19 cellular contexts compared by ENCODE assay signal in the genomic region with DNA sequence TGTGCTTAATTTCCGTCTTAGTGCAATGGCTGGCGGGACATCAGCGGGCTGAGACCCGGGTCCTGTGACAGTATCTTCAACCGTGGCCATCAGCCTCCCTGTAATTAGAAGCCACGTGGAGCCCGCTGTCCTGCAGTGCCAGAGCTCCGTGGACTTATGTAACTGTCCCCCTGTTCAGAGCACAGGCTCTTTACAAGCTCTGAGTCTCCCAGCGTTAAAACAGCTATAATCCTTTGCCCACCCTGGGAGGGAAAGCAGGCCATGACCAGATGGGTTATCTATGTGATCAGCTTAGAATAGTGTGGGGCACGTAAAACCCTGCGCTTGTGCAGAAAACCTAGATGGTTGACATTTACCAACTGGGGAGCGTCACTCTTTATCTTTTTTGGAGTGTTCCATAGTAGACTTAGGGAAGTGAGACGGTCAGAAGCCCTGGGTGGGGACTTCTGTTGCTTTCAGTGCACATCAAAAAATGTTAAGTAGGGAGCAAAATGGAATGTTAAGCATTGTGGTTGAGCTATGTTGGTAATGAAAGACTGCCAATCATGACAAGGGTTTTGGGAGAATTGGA.
DNase-seq lines count a peak whose midpoint lies in the region; ATAC-seq and TF ChIP-seq lines count a peak whose summit lies in the region.
"Had no signal": no experiment of that assay in that cellular context is flagged by ENCODE, and none has a peak within 500 bp of the region (broad histone marks: within the 10 kb centered on the region; RNA-seq: fewer than 3 reads in every experiment).

No MANE protein-coding gene starts in this region.

- no peaks in the 10 kb centered on the region for H3K36me3 ChIP-seq in heart left ventricle
- H3K36me3 ChIP-seq: adrenal gland; BLaER1 treated with 17β-estradiol and CSF1 and Interleukin-3, amounts not matched to agents 10 nM and 100 nM; suprapubic skin had no signal

- TF ChIP-seq CTCF in heart left ventricle (IDR thresholded peaks at IDR 0.05) (no peak), retinal pigment epithelial cell (conservative IDR thresholded peaks at IDR 0.05; ENCODE audit: low read depth, low read length) (no peak)

- no peak overlapping the region for H3K27ac Mint-ChIP-seq in T-helper 17 cell
- H3K27ac Mint-ChIP-seq: activated T-helper 17 cell treated with anti-CD3 and anti-CD28 coated beads, Interleukin-2, amount 50 U/mL, for 72 hours had no signal

- intact Hi-C loops in heart left ventricle (cut with DNase I), result loop anchor here in 1 of 10 donors (5.0 kb wide), 1 partner anchor 105 kb away; a partner anchor contains a TSS

- H3K4me1 Mint-ChIP-seq in T-helper 17 cell, result no peaks in the 10 kb centered on the region
- H3K4me1 Mint-ChIP-seq: activated T-helper 17 cell treated with anti-CD3 and anti-CD28 coated beads, Interleukin-2, amount 50 U/mL, for 72 hours had no signal

- H3K27ac ChIP-seq in heart left ventricle, result peak overlapping the region in 11 of 12 donors; percentile 13 to 86 (median 63)
- H3K27ac ChIP-seq: adrenal gland; BLaER1 treated with 17β-estradiol and CSF1 and Interleukin-3, amounts not matched to agents 10 nM and 100 nM; suprapubic skin had no signal

- H3K4me3 ChIP-seq in heart left ventricle, result peak overlapping the region in 1 of 12 donors; percentile 6
- H3K4me3 ChIP-seq in retinal pigment epithelial cell (ENCODE audit: low read length), result no peak overlapping the region
- H3K4me3 ChIP-seq: adrenal gland; BLaER1 treated with 17β-estradiol and CSF1 and Interleukin-3, amounts not matched to agents 10 nM and 100 nM; skin epidermis; suprapubic skin had no signal

- H3K27me3 ChIP-seq in heart left ventricle, result no peaks in the 10 kb centered on the region
- H3K27me3 ChIP-seq: BLaER1 treated with 17β-estradiol and CSF1 and Interleukin-3, amounts not matched to agents 10 nM and 100 nM had no signal

- H3K4me3 Mint-ChIP-seq in T-helper 17 cell, result no peak overlapping the region
- H3K4me3 Mint-ChIP-seq: activated T-helper 17 cell treated with anti-CD3 and anti-CD28 coated beads, Interleukin-2, amount 50 U/mL, for 72 hours had no signal

- DNase-seq in EH (ENCODE audit: low read depth), result peak; percentile 38
- DNase-seq in SK-N-DZ (ENCODE audit: low spot score), result peak; percentile 13
- DNase-seq in heart left ventricle, result peak in 4 of 5 donors; percentile 64 to 75 (median 68)
- peak; percentile 49 for DNase-seq in retinal pigment epithelial cell (ENCODE audit: low read depth)
- no peak for DNase-seq in NCI-H2171 treated with DMSO at 0.1 percent for 48 hours (lab: John Stamatoyannopoulos, UW)
- no peak for DNase-seq in T-helper 17 cell
- DNase-seq: activated CD4-positive, CD25-positive, alpha-beta regulatory T cell; DMS153; KBM-7; NCI-H2171; RPMI8226 had no signal

- 21 to 28% (median 24%) methylated on average over 13 of the region's 13 CpGs for WGBS in heart left ventricle, 4 donors

- ATAC-seq in heart left ventricle (peak; percentile 81 to 95 (median 88)), HG02884 (IDR thresholded peaks at IDR 0.05; ENCODE audit: unreplicated experiment) (no peak), GM21723 (IDR thresholded peaks at IDR 0.05; ENCODE audit: unreplicated experiment) (no peak), T-helper 17 cell (no peak)
- ATAC-seq: activated T-helper 17 cell treated with anti-CD3 and anti-CD28 coated beads, Interleukin-2, amount 50 U/mL, for 72 hours; HCT116 had no signal

- no peaks in the 10 kb centered on the region for H3K36me3 Mint-ChIP-seq in T-helper 17 cell (ENCODE audit: low read depth)

- H3K4me1 ChIP-seq in heart left ventricle, result peaks cover 4 to 29% (median 15%) of the 10 kb centered on the region in 12 donors
- H3K4me1 ChIP-seq: BLaER1 treated with 17β-estradiol and CSF1 and Interleukin-3, amounts not matched to agents 10 nM and 100 nM had no signal

- no peaks in the 10 kb centered on the region for H3K27me3 Mint-ChIP-seq in T-helper 17 cell

- peaks cover 0 to 3% (median 0%) of the 10 kb centered on the region in 12 donors for H3K9me3 ChIP-seq in heart left ventricle
- H3K9me3 ChIP-seq in T-helper 17 cell (ENCODE audit: control insufficient read depth, low read length, poor library complexity, severe bottlenecking), result no peaks in the 10 kb centered on the region
- H3K9me3 ChIP-seq: adrenal gland; BLaER1 treated with 17β-estradiol and CSF1 and Interleukin-3, amounts not matched to agents 10 nM and 100 nM; suprapubic skin had no signal

- TF ChIP-seq POLR2A in heart left ventricle (IDR thresholded peaks at IDR 0.05), result no peak

Comparison
In these comparisons a context has a peak if more than half of its experiments do, and no peak if none do; other contexts are left out.
1. DNase-seq: peak in EH (single experiment), SK-N-DZ (single experiment), heart left ventricle (4 of 5) and retinal pigment epithelial cell (single experiment); none in NCI-H2171 treated with DMSO at 0.1 percent for 48 hours (single experiment) and T-helper 17 cell (0 of 3).
2. ATAC-seq: peak in heart left ventricle (4 of 4); none in HG02884 (single experiment), GM21723 (single experiment) and T-helper 17 cell (single experiment).